1 cellular context compared by ENCODE assay signal in the genomic region with DNA sequence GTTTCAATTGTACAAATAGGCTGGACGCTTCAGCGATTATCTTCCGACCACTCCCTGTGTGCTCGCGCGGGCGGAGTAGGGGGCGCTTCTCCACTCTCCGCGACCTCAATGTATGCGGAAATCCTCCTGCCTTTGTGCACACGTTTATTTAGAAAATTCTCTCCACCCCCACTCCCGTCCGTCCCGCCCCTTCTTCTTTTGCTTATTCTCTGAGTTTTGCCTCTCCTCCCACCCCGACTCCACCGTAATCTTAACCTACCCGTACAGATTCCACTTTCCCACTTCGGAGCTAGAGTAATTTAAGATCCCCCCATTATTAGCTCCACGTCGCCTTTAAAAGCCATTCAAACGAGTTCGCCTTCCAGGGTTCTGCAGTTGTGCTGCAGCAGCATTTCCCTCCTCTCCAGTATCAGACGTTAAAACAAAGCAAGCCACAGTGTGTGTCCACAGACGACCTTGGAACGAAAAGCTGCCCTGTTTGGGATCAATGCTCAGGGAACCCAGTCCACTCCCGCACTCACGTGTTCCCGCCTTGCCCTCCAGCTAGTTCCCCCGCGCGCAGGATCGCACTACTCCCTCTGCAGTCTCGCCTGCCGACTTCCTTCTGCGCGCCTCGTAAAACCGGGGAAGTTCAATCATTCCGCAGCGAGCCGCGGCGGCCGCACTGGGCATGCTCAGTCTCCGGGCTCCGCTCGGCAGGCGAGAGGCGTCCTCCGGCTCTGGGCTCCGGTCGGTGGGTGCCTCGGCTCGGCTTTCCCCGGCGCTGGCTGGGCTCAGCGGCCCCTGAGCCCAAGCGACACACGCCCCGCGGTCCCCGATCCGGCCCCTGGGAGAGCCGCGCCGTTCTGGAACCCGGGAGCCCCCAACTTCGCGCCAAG.
A peak's percentile ranks its signal among the peaks of the same experiment; 100 is the strongest.
TF ChIP-seq lines count a peak whose summit lies in the region.

A gene with protein sequence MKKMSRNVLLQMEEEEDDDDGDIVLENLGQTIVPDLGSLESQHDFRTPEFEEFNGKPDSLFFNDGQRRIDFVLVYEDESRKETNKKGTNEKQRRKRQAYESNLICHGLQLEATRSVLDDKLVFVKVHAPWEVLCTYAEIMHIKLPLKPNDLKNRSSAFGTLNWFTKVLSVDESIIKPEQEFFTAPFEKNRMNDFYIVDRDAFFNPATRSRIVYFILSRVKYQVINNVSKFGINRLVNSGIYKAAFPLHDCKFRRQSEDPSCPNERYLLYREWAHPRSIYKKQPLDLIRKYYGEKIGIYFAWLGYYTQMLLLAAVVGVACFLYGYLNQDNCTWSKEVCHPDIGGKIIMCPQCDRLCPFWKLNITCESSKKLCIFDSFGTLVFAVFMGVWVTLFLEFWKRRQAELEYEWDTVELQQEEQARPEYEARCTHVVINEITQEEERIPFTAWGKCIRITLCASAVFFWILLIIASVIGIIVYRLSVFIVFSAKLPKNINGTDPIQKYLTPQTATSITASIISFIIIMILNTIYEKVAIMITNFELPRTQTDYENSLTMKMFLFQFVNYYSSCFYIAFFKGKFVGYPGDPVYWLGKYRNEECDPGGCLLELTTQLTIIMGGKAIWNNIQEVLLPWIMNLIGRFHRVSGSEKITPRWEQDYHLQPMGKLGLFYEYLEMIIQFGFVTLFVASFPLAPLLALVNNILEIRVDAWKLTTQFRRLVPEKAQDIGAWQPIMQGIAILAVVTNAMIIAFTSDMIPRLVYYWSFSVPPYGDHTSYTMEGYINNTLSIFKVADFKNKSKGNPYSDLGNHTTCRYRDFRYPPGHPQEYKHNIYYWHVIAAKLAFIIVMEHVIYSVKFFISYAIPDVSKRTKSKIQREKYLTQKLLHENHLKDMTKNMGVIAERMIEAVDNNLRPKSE (plus strand): TSS at position 677 of the 878 bp plus-strand sequence. CDS start 227 bp downstream, outside the sequence.

TF ChIP-seq in K562, 482 proteins besides CTCF, POLR2A, EP300 and RAD21 (continued from another document and continues in another):
- TF ChIP-seq OTX1 (CRISPR knock-in tag; IDR thresholded peaks at IDR 0.05) (peak; percentile 21; the same call in 1 of the 2 replicates), L3MBTL2 (IDR thresholded peaks at IDR 0.05) (peak; percentile 83), BCOR (IDR thresholded peaks at IDR 0.05) (no peak), POLR2G (IDR thresholded peaks at IDR 0.05; ENCODE audit: low read depth, low read length) (peak; percentile 92), SNRNP70 (optimal IDR thresholded peaks at IDR 0.05; ENCODE audit: low read depth, low read length) (no peak), SMAD1 (IDR thresholded peaks at IDR 0.05; ENCODE audit: low read depth, low read length, partially characterized antibody) (no peak), GABPA (tag; conservative IDR thresholded peaks at IDR 0.05; ENCODE audit: low read depth) (peak; percentile 52), CBFB (CRISPR knock-in tag; IDR thresholded peaks at IDR 0.05) (no peak), ZNF174 (CRISPR knock-in tag; IDR thresholded peaks at IDR 0.05) (no peak), EZH2 (IDR thresholded peaks at IDR 0.05; ENCODE audit: borderline replicate concordance, low read depth, low read length) (no peak), RHOXF2B (CRISPR knock-in tag; conservative IDR thresholded peaks at IDR 0.05) (no peak), PRMT5 (CRISPR knock-in tag; IDR thresholded peaks at IDR 0.05) (no peak), SETDB1 (IDR thresholded peaks at IDR 0.05; ENCODE audit: low read length) (no peak), FIP1L1 (IDR thresholded peaks at IDR 0.05; ENCODE audit: low read depth, low read length, poor library complexity, severe bottlenecking) (peak; percentile 35), FOXK2 (conservative IDR thresholded peaks at IDR 0.05 in 1 of 2, IDR thresholded peaks at IDR 0.05 in 1 of 2; ENCODE audit: low read depth in 2 of 2) (peak; percentile 22 to 37; a peak in 1 of 4 replicates)
- TF ChIP-seq, protein P1, sequence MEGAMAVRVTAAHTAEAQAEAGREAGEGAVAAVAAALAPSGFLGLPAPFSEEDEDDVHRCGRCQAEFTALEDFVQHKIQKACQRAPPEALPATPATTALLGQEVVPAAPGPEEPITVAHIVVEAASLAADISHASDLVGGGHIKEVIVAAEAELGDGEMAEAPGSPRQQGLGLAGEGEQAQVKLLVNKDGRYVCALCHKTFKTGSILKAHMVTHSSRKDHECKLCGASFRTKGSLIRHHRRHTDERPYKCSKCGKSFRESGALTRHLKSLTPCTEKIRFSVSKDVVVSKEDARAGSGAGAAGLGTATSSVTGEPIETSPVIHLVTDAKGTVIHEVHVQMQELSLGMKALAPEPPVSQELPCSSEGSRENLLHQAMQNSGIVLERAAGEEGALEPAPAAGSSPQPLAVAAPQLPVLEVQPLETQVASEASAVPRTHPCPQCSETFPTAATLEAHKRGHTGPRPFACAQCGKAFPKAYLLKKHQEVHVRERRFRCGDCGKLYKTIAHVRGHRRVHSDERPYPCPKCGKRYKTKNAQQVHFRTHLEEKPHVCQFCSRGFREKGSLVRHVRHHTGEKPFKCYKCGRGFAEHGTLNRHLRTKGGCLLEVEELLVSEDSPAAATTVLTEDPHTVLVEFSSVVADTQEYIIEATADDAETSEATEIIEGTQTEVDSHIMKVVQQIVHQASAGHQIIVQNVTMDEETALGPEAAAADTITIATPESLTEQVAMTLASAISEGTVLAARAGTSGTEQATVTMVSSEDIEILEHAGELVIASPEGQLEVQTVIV (CRISPR knock-in tag; IDR thresholded peaks at IDR 0.05; ENCODE audit: borderline replicate concordance), result no peak
- TF ChIP-seq, protein P2, sequence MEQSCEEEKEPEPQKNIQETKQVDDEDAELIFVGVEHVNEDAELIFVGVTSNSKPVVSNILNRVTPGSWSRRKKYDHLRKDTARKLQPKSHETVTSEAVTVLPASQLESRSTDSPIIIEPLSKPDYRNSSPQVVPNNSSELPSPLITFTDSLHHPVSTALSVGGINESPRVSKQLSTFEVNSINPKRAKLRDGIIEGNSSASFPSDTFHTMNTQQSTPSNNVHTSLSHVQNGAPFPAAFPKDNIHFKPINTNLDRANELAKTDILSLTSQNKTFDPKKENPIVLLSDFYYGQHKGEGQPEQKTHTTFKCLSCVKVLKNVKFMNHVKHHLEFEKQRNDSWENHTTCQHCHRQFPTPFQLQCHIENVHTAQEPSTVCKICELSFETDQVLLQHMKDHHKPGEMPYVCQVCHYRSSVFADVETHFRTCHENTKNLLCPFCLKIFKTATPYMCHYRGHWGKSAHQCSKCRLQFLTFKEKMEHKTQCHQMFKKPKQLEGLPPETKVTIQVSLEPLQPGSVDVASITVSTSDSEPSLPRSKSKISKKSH (CRISPR knock-in tag; IDR thresholded peaks at IDR 0.05), result no peak
- TF ChIP-seq, protein P3, sequence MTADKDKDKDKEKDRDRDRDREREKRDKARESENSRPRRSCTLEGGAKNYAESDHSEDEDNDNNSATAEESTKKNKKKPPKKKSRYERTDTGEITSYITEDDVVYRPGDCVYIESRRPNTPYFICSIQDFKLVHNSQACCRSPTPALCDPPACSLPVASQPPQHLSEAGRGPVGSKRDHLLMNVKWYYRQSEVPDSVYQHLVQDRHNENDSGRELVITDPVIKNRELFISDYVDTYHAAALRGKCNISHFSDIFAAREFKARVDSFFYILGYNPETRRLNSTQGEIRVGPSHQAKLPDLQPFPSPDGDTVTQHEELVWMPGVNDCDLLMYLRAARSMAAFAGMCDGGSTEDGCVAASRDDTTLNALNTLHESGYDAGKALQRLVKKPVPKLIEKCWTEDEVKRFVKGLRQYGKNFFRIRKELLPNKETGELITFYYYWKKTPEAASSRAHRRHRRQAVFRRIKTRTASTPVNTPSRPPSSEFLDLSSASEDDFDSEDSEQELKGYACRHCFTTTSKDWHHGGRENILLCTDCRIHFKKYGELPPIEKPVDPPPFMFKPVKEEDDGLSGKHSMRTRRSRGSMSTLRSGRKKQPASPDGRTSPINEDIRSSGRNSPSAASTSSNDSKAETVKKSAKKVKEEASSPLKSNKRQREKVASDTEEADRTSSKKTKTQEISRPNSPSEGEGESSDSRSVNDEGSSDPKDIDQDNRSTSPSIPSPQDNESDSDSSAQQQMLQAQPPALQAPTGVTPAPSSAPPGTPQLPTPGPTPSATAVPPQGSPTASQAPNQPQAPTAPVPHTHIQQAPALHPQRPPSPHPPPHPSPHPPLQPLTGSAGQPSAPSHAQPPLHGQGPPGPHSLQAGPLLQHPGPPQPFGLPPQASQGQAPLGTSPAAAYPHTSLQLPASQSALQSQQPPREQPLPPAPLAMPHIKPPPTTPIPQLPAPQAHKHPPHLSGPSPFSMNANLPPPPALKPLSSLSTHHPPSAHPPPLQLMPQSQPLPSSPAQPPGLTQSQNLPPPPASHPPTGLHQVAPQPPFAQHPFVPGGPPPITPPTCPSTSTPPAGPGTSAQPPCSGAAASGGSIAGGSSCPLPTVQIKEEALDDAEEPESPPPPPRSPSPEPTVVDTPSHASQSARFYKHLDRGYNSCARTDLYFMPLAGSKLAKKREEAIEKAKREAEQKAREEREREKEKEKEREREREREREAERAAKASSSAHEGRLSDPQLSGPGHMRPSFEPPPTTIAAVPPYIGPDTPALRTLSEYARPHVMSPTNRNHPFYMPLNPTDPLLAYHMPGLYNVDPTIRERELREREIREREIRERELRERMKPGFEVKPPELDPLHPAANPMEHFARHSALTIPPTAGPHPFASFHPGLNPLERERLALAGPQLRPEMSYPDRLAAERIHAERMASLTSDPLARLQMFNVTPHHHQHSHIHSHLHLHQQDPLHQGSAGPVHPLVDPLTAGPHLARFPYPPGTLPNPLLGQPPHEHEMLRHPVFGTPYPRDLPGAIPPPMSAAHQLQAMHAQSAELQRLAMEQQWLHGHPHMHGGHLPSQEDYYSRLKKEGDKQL (CRISPR knock-in tag; IDR thresholded peaks at IDR 0.05; ENCODE audit: borderline replicate concordance), result no peak; the same call in 1 of the 2 replicates
- TF ChIP-seq, protein P4, sequence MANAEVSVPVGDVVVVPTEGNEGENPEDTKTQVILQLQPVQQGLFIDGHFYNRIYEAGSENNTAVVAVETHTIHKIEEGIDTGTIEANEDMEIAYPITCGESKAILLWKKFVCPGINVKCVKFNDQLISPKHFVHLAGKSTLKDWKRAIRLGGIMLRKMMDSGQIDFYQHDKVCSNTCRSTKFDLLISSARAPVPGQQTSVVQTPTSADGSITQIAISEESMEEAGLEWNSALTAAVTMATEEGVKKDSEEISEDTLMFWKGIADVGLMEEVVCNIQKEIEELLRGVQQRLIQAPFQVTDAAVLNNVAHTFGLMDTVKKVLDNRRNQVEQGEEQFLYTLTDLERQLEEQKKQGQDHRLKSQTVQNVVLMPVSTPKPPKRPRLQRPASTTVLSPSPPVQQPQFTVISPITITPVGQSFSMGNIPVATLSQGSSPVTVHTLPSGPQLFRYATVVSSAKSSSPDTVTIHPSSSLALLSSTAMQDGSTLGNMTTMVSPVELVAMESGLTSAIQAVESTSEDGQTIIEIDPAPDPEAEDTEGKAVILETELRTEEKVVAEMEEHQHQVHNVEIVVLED (CRISPR knock-in tag; IDR thresholded peaks at IDR 0.05), result 0 out of 2 replicates have a peak, but pooled peaks have one; percentile 44
- TF ChIP-seq, protein P5, sequence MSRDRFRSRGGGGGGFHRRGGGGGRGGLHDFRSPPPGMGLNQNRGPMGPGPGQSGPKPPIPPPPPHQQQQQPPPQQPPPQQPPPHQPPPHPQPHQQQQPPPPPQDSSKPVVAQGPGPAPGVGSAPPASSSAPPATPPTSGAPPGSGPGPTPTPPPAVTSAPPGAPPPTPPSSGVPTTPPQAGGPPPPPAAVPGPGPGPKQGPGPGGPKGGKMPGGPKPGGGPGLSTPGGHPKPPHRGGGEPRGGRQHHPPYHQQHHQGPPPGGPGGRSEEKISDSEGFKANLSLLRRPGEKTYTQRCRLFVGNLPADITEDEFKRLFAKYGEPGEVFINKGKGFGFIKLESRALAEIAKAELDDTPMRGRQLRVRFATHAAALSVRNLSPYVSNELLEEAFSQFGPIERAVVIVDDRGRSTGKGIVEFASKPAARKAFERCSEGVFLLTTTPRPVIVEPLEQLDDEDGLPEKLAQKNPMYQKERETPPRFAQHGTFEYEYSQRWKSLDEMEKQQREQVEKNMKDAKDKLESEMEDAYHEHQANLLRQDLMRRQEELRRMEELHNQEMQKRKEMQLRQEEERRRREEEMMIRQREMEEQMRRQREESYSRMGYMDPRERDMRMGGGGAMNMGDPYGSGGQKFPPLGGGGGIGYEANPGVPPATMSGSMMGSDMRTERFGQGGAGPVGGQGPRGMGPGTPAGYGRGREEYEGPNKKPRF (IDR thresholded peaks at IDR 0.05; ENCODE audit: low read depth, low read length), result no peak
- TF ChIP-seq, protein P6, sequence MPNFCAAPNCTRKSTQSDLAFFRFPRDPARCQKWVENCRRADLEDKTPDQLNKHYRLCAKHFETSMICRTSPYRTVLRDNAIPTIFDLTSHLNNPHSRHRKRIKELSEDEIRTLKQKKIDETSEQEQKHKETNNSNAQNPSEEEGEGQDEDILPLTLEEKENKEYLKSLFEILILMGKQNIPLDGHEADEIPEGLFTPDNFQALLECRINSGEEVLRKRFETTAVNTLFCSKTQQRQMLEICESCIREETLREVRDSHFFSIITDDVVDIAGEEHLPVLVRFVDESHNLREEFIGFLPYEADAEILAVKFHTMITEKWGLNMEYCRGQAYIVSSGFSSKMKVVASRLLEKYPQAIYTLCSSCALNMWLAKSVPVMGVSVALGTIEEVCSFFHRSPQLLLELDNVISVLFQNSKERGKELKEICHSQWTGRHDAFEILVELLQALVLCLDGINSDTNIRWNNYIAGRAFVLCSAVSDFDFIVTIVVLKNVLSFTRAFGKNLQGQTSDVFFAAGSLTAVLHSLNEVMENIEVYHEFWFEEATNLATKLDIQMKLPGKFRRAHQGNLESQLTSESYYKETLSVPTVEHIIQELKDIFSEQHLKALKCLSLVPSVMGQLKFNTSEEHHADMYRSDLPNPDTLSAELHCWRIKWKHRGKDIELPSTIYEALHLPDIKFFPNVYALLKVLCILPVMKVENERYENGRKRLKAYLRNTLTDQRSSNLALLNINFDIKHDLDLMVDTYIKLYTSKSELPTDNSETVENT (CRISPR knock-in tag; IDR thresholded peaks at IDR 0.05), result peak; percentile 41; the same call in 1 of the 2 replicates
- TF ChIP-seq, protein P7, sequence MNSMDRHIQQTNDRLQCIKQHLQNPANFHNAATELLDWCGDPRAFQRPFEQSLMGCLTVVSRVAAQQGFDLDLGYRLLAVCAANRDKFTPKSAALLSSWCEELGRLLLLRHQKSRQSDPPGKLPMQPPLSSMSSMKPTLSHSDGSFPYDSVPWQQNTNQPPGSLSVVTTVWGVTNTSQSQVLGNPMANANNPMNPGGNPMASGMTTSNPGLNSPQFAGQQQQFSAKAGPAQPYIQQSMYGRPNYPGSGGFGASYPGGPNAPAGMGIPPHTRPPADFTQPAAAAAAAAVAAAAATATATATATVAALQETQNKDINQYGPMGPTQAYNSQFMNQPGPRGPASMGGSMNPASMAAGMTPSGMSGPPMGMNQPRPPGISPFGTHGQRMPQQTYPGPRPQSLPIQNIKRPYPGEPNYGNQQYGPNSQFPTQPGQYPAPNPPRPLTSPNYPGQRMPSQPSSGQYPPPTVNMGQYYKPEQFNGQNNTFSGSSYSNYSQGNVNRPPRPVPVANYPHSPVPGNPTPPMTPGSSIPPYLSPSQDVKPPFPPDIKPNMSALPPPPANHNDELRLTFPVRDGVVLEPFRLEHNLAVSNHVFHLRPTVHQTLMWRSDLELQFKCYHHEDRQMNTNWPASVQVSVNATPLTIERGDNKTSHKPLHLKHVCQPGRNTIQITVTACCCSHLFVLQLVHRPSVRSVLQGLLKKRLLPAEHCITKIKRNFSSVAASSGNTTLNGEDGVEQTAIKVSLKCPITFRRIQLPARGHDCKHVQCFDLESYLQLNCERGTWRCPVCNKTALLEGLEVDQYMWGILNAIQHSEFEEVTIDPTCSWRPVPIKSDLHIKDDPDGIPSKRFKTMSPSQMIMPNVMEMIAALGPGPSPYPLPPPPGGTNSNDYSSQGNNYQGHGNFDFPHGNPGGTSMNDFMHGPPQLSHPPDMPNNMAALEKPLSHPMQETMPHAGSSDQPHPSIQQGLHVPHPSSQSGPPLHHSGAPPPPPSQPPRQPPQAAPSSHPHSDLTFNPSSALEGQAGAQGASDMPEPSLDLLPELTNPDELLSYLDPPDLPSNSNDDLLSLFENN (IDR thresholded peaks at IDR 0.05; ENCODE audit: low read depth in 2 of 2, low read length in 2 of 2), result no peak
